In the genomic region with DNA sequence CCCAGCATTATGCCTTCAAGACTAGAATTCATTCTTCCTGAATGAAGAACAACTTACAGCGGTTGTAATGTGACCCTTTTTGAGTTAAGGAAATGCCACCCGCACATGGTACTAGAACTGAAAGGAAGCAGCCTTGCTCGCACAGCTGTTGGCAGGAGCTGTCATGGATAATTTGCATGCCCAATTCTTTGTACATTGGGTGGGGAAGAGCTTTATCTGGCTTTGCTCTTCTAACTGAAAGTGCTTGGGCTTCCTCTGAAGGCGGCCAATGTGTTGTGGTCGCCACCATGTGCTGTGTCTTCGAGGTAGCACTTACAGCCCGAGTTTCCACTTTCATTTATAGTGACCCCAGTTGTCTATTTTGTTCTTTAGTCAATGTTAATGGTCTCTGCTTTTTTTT, we compare ENCODE assay signal across 13 cellular contexts. TPM values are rescaled to one million over a fixed set of nuclear protein-coding genes. Genes with fewer than 3 reads are reported as not detected.
DNase-seq lines count a peak whose midpoint lies in the region; ATAC-seq and TF ChIP-seq lines count a peak whose summit lies in the region.
"Had no signal": no experiment of that assay in that cellular context is flagged by ENCODE, and none has a peak within 500 bp of the region (broad histone marks: within the 10 kb centered on the region; RNA-seq: fewer than 3 reads in every experiment).

No MANE protein-coding gene starts in this region.

- peaks cover 14% of the 10 kb centered on the region for H3K4me1 ChIP-seq in vagina

- H3K9me3 ChIP-seq in vagina = no peaks in the 10 kb centered on the region
- H3K9me3 ChIP-seq: left ventricle myocardium inferior had no signal

- H3K4me1 Mint-ChIP-seq in chondrocyte (ENCODE audit: low read depth) = peaks cover 4% of the 10 kb centered on the region

- H3K27me3 Mint-ChIP-seq in chondrocyte (ENCODE audit: low read depth) = no peaks in the 10 kb centered on the region

- H3K36me3 Mint-ChIP-seq in chondrocyte (ENCODE audit: low read depth) = peaks cover 4% of the 10 kb centered on the region

- peak; percentile 6 for TF ChIP-seq CTCF in GM12865 (IDR thresholded peaks at IDR 0.05; ENCODE audit: insufficient read depth, low read depth, low read length, missing control alignments)
- no peak for TF ChIP-seq CTCF in chondrocyte (IDR thresholded peaks at IDR 0.05)
- no peak for TF ChIP-seq CTCF in vagina (IDR thresholded peaks at IDR 0.05)

- ATAC-seq in GM19463 (IDR thresholded peaks at IDR 0.05; ENCODE audit: unreplicated experiment) = peak; percentile 26
- peak; percentile 58 for ATAC-seq in HG03378 (IDR thresholded peaks at IDR 0.05; ENCODE audit: unreplicated experiment)
- ATAC-seq: stimulated activated effector memory CD8-positive, alpha-beta T cell treated with anti-CD3 and anti-CD28 coated beads, Interleukin-12 subunit alpha, Interleukin-12 subunit beta, amount 100 ng/mL, for 72 hours had no signal

- H3K27ac Mint-ChIP-seq in chondrocyte (ENCODE audit: unreplicated experiment) = no peak overlapping the region
- H3K27ac Mint-ChIP-seq: stimulated activated effector memory CD8-positive, alpha-beta T cell treated with anti-CD3 and anti-CD28 coated beads, Interleukin-12 subunit alpha, Interleukin-12 subunit beta, amount 100 ng/mL, for 72 hours had no signal

- no peak overlapping the region for H3K27ac ChIP-seq in vagina
- H3K27ac ChIP-seq: left ventricle myocardium inferior had no signal

- TF ChIP-seq POLR2A in vagina (IDR thresholded peaks at IDR 0.05) = no peak

- H3K9me3 Mint-ChIP-seq in chondrocyte (ENCODE audit: low read depth) = no peaks in the 10 kb centered on the region
- H3K9me3 Mint-ChIP-seq: stimulated activated effector memory CD8-positive, alpha-beta T cell treated with anti-CD3 and anti-CD28 coated beads, Interleukin-12 subunit alpha, Interleukin-12 subunit beta, amount 100 ng/mL, for 72 hours had no signal

- no peak overlapping the region for H3K4me3 Mint-ChIP-seq in chondrocyte (ENCODE audit: unreplicated experiment)
- H3K4me3 Mint-ChIP-seq: stimulated activated effector memory CD8-positive, alpha-beta T cell treated with anti-CD3 and anti-CD28 coated beads, Interleukin-12 subunit alpha, Interleukin-12 subunit beta, amount 100 ng/mL, for 72 hours had no signal

- H3K4me3 ChIP-seq in GM12865 (ENCODE audit: low read depth, low read length) = no peak overlapping the region
- no peak overlapping the region for H3K4me3 ChIP-seq in vagina
- H3K4me3 ChIP-seq: left ventricle myocardium inferior had no signal

- H3K36me3 ChIP-seq in vagina = no peaks in the 10 kb centered on the region
- H3K36me3 ChIP-seq: left ventricle myocardium inferior had no signal

- intact Hi-C loops in vagina (cut with DNase I) = no loop called here

- H3K27me3 ChIP-seq in vagina = no peaks in the 10 kb centered on the region

- peak; percentile 89 for DNase-seq in GM12865 (ENCODE audit: low read depth)
- peak; percentile 4 for DNase-seq in chondrocyte (ENCODE audit: low spot score)
- DNase-seq in vagina (ENCODE audit: extremely low spot score in 2 of 2) = no peak
- DNase-seq in kidney glomerular epithelial cell (lab: John Stamatoyannopoulos, UW) = no peak
- no peak for DNase-seq in mucosa of gallbladder (ENCODE audit: low spot score)
- no peak for DNase-seq in cerebellar cortex (ENCODE audit: low spot score)
- DNase-seq: activated CD4-positive, CD25-positive, alpha-beta regulatory T cell treated with anti-CD3 and anti-CD28 coated beads, Interleukin-2, amount 50 U/mL, for 72 hours; left ventricle myocardium inferior; NCI-H1694 treated with DMSO at 0.1 percent for 48 hours; occipital lobe had no signal

RNA-seq across cellular contexts. Expression of gene CCNE1, which starts 3.4 kb away (rescaled TPM):
- total RNA-seq in chondrocyte (7.6 to 13.4 TPM (median 8.2 TPM) in 3 replicates), vagina (3.2 TPM), mucosa of gallbladder (2.0 TPM)

Comparison
In these comparisons a context has a peak if more than half of its experiments do, and no peak if none do; other contexts are left out.
1. DNase-seq: peak in GM12865 (single experiment) and chondrocyte (single experiment); none in vagina (0 of 2), kidney glomerular epithelial cell (single experiment), mucosa of gallbladder (single experiment) and cerebellar cortex (single experiment).